Comparison of ENCODE assay signal across 22 cellular contexts in the genomic region with DNA sequence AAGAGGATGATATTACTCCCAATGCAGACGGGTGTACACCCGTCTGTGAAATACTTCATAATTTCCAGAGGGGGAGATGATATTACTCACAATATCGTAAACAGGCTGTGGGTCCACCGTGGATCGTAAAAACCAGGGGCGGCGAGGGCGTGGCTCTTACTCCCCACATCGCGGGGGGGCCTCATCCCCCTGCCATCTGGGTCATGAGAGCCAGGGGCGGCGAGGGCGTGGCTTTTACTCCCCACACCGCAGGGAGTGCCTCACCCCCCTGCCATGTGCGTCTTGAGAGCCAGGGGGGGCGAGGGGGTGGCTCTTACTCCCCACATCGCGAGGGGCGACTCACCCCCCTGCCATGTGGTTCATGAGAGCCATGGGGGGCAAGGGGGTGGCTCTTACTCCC.
DNase-seq lines count a peak whose midpoint lies in the region; ATAC-seq and TF ChIP-seq lines count a peak whose summit lies in the region.
"Had no signal": no experiment of that assay in that cellular context is flagged by ENCODE, and none has a peak within 500 bp of the region (broad histone marks: within the 10 kb centered on the region; RNA-seq: fewer than 3 reads in every experiment).

No MANE protein-coding gene starts in this region.

- intact Hi-C loops in CD8-positive, alpha-beta T cell (cut with DNase I, micrococcal nuclease) = loop anchor here in 1 of 2 experiments (10.0 kb wide), 1 partner anchor 219 kb away; no protein-coding TSS in a partner anchor
- intact Hi-C loops in adrenal gland (cut with DNase I) (loop anchor here (10.0 kb wide), 3 partner anchors 119 to 489 kb away; partner anchors contain the start of gene FRMD6 (in 1 of the 2)), left lung (cut with DNase I) (no loop called here)

- no peak overlapping the region for H3K4me3 ChIP-seq in CD8-positive, alpha-beta T cell (ENCODE audit: low read depth, low read length)
- H3K4me3 ChIP-seq in adrenal gland (no peak overlapping the region), left lung (no peak overlapping the region)
- H3K4me3 ChIP-seq: Peyer's patch, suprapubic skin had no signal

- H3K36me3 Mint-ChIP-seq in CD8-positive, alpha-beta T cell = no peaks in the 10 kb centered on the region
- H3K36me3 Mint-ChIP-seq in effector memory CD8-positive, alpha-beta T cell (ENCODE audit: insufficient read depth) = no peaks in the 10 kb centered on the region
- H3K36me3 Mint-ChIP-seq: CD14-positive monocyte had no signal

- no peaks in the 10 kb centered on the region for H3K9me3 Mint-ChIP-seq in CD8-positive, alpha-beta T cell
- no peaks in the 10 kb centered on the region for H3K9me3 Mint-ChIP-seq in effector memory CD8-positive, alpha-beta T cell

- no peak for TF ChIP-seq CTCF in CD8-positive, alpha-beta T cell (IDR thresholded peaks at IDR 0.05)
- TF ChIP-seq CTCF in adrenal gland (IDR thresholded peaks at IDR 0.05) = no peak
- TF ChIP-seq CTCF in left lung (IDR thresholded peaks at IDR 0.05) = no peak

- peaks cover 2% of the 10 kb centered on the region for H3K27me3 Mint-ChIP-seq in CD8-positive, alpha-beta T cell (ENCODE audit: low read depth)
- peaks cover 9 to 43% of the 10 kb centered on the region in 2 donors for H3K27me3 Mint-ChIP-seq in effector memory CD8-positive, alpha-beta T cell

- no peak overlapping the region for H3K27ac ChIP-seq in CD8-positive, alpha-beta T cell (ENCODE audit: low read depth, low read length)
- H3K27ac ChIP-seq in adrenal gland = no peak overlapping the region
- H3K27ac ChIP-seq in left lung = no peak overlapping the region
- H3K27ac ChIP-seq: Peyer's patch, suprapubic skin had no signal

- H3K9me3 ChIP-seq in CD8-positive, alpha-beta T cell (ENCODE audit: low read length) = no peaks in the 10 kb centered on the region
- H3K9me3 ChIP-seq in adrenal gland (replicated peaks in 1 of 3) = no peaks in the 10 kb centered on the region
- no peaks in the 10 kb centered on the region for H3K9me3 ChIP-seq in left lung
- H3K9me3 ChIP-seq: Peyer's patch, suprapubic skin had no signal

- WGBS in adrenal gland, 4 donors = 78 to 91% (median 88%) methylated on average over 15 to 19 of the region's 19 CpGs

- no peak for TF ChIP-seq POLR2A in adrenal gland (IDR thresholded peaks at IDR 0.05)

- H3K4me1 Mint-ChIP-seq in CD8-positive, alpha-beta T cell (ENCODE audit: low read depth) = peaks cover 4% of the 10 kb centered on the region
- peaks cover 5% of the 10 kb centered on the region in 2 donors for H3K4me1 Mint-ChIP-seq in effector memory CD8-positive, alpha-beta T cell (ENCODE audit: low read depth in 2 of 2)

- no peak overlapping the region for H3K4me3 Mint-ChIP-seq in CD8-positive, alpha-beta T cell
- no peak overlapping the region for H3K4me3 Mint-ChIP-seq in effector memory CD8-positive, alpha-beta T cell
- H3K4me3 Mint-ChIP-seq: CD14-positive monocyte had no signal

- no peak overlapping the region for H3K27ac Mint-ChIP-seq in CD8-positive, alpha-beta T cell
- H3K27ac Mint-ChIP-seq in effector memory CD8-positive, alpha-beta T cell = no peak overlapping the region

- no peaks in the 10 kb centered on the region for H3K27me3 ChIP-seq in CD8-positive, alpha-beta T cell (ENCODE audit: insufficient read depth, low read length)
- H3K27me3 ChIP-seq in adrenal gland (no peaks in the 10 kb centered on the region), left lung (no peaks in the 10 kb centered on the region)
- H3K27me3 ChIP-seq: Peyer's patch, suprapubic skin had no signal

- DNase-seq in activated CD4-positive, alpha-beta T cell treated with anti-CD3 and anti-CD28 coated beads for 48 hours = peak; percentile 18
- DNase-seq in activated CD4-positive, alpha-beta T cell treated with anti-CD3 and anti-CD28 coated beads, Interleukin-2, amount 50 U/mL, for 4 hours = no peak
- peak in 1 of 7 experiments; percentile 35 for DNase-seq in CD8-positive, alpha-beta T cell
- DNase-seq in NCI-H69 (lab: John Stamatoyannopoulos, UW) (peak; percentile 81), adrenal gland (no peak), hepatic stellate cell (ENCODE audit: low spot score) (no peak), left lung (no peak)
- DNase-seq in effector memory CD8-positive, alpha-beta T cell = no peak
- DNase-seq: activated CD4-positive, CD25-positive, alpha-beta regulatory T cell; activated naive CD4-positive, alpha-beta T cell; cerebellar nuclear complex; DMS 273 treated with DMSO at 0.1 percent for 48 hours; foreskin melanocyte; Kasumi-1; mammary epithelial cell; NCI-H1417; NCI-H2107; Peyer's patch; retina had no signal

- CTCF ChIA-PET in CD8-positive, alpha-beta T cell (lab: Charles Lee) = interaction anchor here (2.2 to 7.6 kb wide), 2 partner anchors 11 to 492 kb away, joined by 6 to 75 read pairs; no protein-coding TSS in a partner anchor

- POLR2A ChIA-PET in CD8-positive, alpha-beta T cell (lab: Charles Lee) = no interaction called here

- no peaks in the 10 kb centered on the region for H3K36me3 ChIP-seq in CD8-positive, alpha-beta T cell (ENCODE audit: insufficient read depth, low read length)
- H3K36me3 ChIP-seq in adrenal gland (replicated peaks in 1 of 2) = no peaks in the 10 kb centered on the region
- no peaks in the 10 kb centered on the region for H3K36me3 ChIP-seq in left lung
- H3K36me3 ChIP-seq: Peyer's patch, suprapubic skin had no signal

- ATAC-seq in CD8-positive, alpha-beta T cell = peak; percentile 62
- peak; percentile 19 for ATAC-seq in effector memory CD8-positive, alpha-beta T cell (replicated peaks)
- no peak for ATAC-seq in left lung
- ATAC-seq: HCT116 had no signal

- no peaks in the 10 kb centered on the region for H3K4me1 ChIP-seq in CD8-positive, alpha-beta T cell (ENCODE audit: insufficient read depth, low read length)
- H3K4me1 ChIP-seq in adrenal gland (replicated peaks in 1 of 2) = no peaks in the 10 kb centered on the region
- no peaks in the 10 kb centered on the region for H3K4me1 ChIP-seq in left lung
- H3K4me1 ChIP-seq: Peyer's patch had no signal

Comparison
In these comparisons a context has a peak if more than half of its experiments do, and no peak if none do; other contexts are left out.
1. DNase-seq: peak in activated CD4-positive, alpha-beta T cell treated with anti-CD3 and anti-CD28 coated beads for 48 hours (single experiment) and NCI-H69 (single experiment); none in activated CD4-positive, alpha-beta T cell treated with anti-CD3 and anti-CD28 coated beads, Interleukin-2, amount 50 U/mL, for 4 hours (0 of 2), effector memory CD8-positive, alpha-beta T cell (0 of 3), adrenal gland (0 of 7), hepatic stellate cell (single experiment) and left lung (0 of 2).
2. intact Hi-C loops: an anchor here in adrenal gland (10.0 kb wide); none called in left lung.